32 cellular contexts compared by ENCODE assay signal in the genomic region with DNA sequence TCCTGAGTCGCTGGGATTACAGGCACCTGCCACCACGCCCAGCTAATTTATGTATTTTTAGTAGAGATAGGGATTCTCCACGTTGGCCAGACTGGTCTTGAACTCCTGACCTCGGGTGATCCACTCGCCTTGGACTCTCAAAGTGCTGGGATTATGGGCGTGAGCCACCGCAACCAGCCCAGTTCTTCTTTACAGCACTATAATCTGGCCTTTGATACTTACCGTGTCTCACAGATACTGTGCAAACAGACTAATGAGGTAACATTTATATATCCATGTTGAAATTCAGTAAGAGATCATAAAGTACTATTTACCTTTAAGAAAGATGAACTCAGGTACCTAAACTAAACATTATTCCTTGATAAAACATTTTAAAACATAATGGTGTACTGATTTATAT.
"Had no signal": no experiment of that assay in that cellular context is flagged by ENCODE, and none has a peak within 500 bp of the region (broad histone marks: within the 10 kb centered on the region; RNA-seq: fewer than 3 reads in every experiment).

No MANE protein-coding gene starts in this region.

- H3K9me3 ChIP-seq: adrenal gland, body of pancreas had no signal

- H3K4me3 ChIP-seq: adrenal gland, body of pancreas, breast epithelium had no signal

- H3K27ac ChIP-seq: adrenal gland, body of pancreas, brain microvascular endothelial cell, breast epithelium, VCaP had no signal

- DNase-seq: activated B cell treated with CpG ODN at 0.5 μM for 24 hours; activated CD4-positive, alpha-beta memory T cell treated with anti-CD3 and anti-CD28 coated beads for 36 hours; activated CD4-positive, alpha-beta T cell treated with anti-CD3 and anti-CD28 coated beads for 4 hours; activated CD4-positive, alpha-beta T cell treated with anti-CD3 and anti-CD28 coated beads, Interleukin-2, amount 10 ng/mL, durations not matched to agents 24 days and 14 days; activated CD4-positive, alpha-beta T cell treated with anti-CD3 and anti-CD28 coated beads, Interleukin-2, amount 50 U/mL, for 1 hour; activated CD4-positive, alpha-beta T cell treated with anti-CD3 and anti-CD28 coated beads, Interleukin-2, amount 50 U/mL, for 4 hours; activated CD4-positive, CD25-positive, alpha-beta regulatory T cell treated with anti-CD3 and anti-CD28 coated beads, Interleukin-2, amount 50 U/mL, for 72 hours; activated CD8-positive, alpha-beta memory T cell treated with anti-CD3 and anti-CD28 coated beads, Interleukin-2, amount 50 U/mL, for 4 hours; activated CD8-positive, alpha-beta T cell treated with anti-CD3 and anti-CD28 coated beads for 36 hours; activated effector memory CD4-positive, alpha-beta T cell treated with anti-CD3 and anti-CD28 coated beads, Interleukin-2, amount 50 U/mL, for 16 hours; activated gamma-delta T cell treated with Interleukin-2 at 50 U/mL for 16 hours; activated naive CD4-positive, alpha-beta T cell; activated naive CD4-positive, alpha-beta T cell treated with anti-CD3 and anti-CD28 coated beads for 36 hours; activated naive CD4-positive, alpha-beta T cell treated with anti-CD3 and anti-CD28 coated beads, Interleukin-2, amount 50 U/mL, for 16 hours; activated naive CD8-positive, alpha-beta T cell treated with anti-CD3 and anti-CD28 coated beads for 36 hours; activated T-cell treated with anti-CD3 and anti-CD28 coated beads for 4 hours; activated T-cell treated with anti-CD3 and anti-CD28 coated beads, Interleukin-2, amount 50 U/mL, for 1 hour; activated T-cell treated with anti-CD3 and anti-CD28 coated beads, Interleukin-2, amount 50 U/mL, for 4 hours; activated T-cell treated with anti-CD3 and anti-CD28 coated beads, Interleukin-2, amount 50 U/mL, for 72 hours; adrenal gland; amniotic stem cell; aorta; body of pancreas; brain microvascular endothelial cell; central memory CD4-positive, alpha-beta T cell; T-helper 1 cell; T-helper 2 cell; T-helper 9 cell had no signal

- ATAC-seq: activated CD8-positive, alpha-beta T cell treated with anti-CD3 and anti-CD28 coated beads for 36 hours; activated naive CD4-positive, alpha-beta T cell treated with anti-CD3 and anti-CD28 coated beads, Interleukin-2, amount 50 U/mL, for 72 hours; activated T-cell treated with anti-CD3 and anti-CD28 coated beads, Interleukin-2, amount 50 U/mL, for 4 hours; activated T-cell treated with anti-CD3 and anti-CD28 coated beads, Interleukin-2, amount 50 U/mL, for 72 hours; activated T-helper 17 cell treated with anti-CD3 and anti-CD28 coated beads, Interleukin-2, amount 50 U/mL, for 72 hours; body of pancreas had no signal

- H3K36me3 ChIP-seq: adrenal gland, brain microvascular endothelial cell, breast epithelium had no signal

- H3K4me1 ChIP-seq: adrenal gland, body of pancreas, breast epithelium had no signal

- H3K27me3 ChIP-seq: adrenal gland, body of pancreas, brain microvascular endothelial cell, breast epithelium had no signal
